ENCODE assay signal across 8 cellular contexts in the genomic region with DNA sequence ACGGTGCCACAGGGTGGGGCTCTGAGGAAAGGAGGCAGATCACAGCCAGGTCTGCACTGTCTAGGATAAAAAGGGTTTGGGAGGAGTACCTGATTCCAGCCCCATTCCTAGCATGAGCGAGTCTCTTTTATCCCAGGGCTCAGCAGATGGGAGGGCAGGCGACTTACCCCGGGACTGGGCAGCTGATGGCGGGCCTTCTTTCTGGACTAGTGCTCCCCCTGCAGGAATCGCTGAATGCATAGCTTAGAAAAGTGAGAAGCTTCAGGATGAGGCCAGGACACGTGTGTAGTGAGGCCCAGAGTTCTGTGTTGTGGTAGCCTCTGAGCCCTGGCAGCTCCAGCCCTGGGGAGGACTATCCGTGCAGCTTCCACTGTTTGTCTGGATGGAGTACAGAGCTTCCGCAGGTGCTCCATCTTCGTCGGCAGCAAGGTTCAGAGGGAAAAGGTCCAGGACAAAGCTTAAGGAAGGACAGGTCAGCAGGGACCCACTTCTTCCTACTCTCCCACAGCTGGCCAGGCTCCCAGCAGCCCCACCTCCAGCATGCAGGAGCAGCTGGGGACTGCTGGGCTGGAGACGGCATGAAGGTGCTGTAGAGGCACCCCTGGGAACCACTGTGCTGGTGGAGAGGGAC. TPM values are rescaled to one million over a fixed set of nuclear protein-coding genes. Genes with fewer than 3 reads are reported as not detected.
DNase-seq lines count a peak whose midpoint lies in the region; ATAC-seq and TF ChIP-seq lines count a peak whose summit lies in the region.

No MANE protein-coding gene starts in this region.

- H3K79me2 ChIP-seq in parathyroid adenoma: no peaks in the 10 kb centered on the region

- DNase-seq in AG08396 (ENCODE audit: low spot score): peak; percentile 73
- DNase-seq in NCI-H2196 treated with DMSO at 0.1 percent for 48 hours (lab: John Stamatoyannopoulos, UW; ENCODE audit: unreplicated experiment): peak; percentile 30
- DNase-seq in activated CD4-positive, alpha-beta T cell treated with anti-CD3 and anti-CD28 coated beads, Interleukin-2, amount 50 U/mL, for 1 hour: peak; percentile 2
- DNase-seq in stimulated activated naive CD4-positive, alpha-beta T cell treated with Interleukin-2 at 50 U/mL for 16 hours (lab: John Stamatoyannopoulos, UW): no peak

- no peak overlapping the region for H3K4me2 ChIP-seq in parathyroid adenoma (ENCODE audit: low read length)

- H3K4me3 ChIP-seq in gastroesophageal sphincter (no peak overlapping the region), parathyroid adenoma (ENCODE audit: low read depth, low read length) (no peak overlapping the region)

- TF ChIP-seq POLR2A in gastroesophageal sphincter (IDR thresholded peaks at IDR 0.05): no peak

- H3K9ac ChIP-seq in parathyroid adenoma: no peak overlapping the region

- H3K4me1 ChIP-seq in gastroesophageal sphincter: no peaks in the 10 kb centered on the region
- H3K4me1 ChIP-seq in parathyroid adenoma: no peaks in the 10 kb centered on the region

- H3K36me3 ChIP-seq in gastroesophageal sphincter: no peaks in the 10 kb centered on the region
- no peaks in the 10 kb centered on the region for H3K36me3 ChIP-seq in parathyroid adenoma (ENCODE audit: control insufficient read depth, insufficient read depth, low read length)

- TF ChIP-seq EP300 in gastroesophageal sphincter (IDR thresholded peaks at IDR 0.05): no peak

- H3K27ac ChIP-seq in gastroesophageal sphincter: no peak overlapping the region
- no peak overlapping the region for H3K27ac ChIP-seq in parathyroid adenoma

- H3K9me3 ChIP-seq in gastroesophageal sphincter: peaks cover 0 to 8% (median 0%) of the 10 kb centered on the region in 3 donors
- H3K9me3 ChIP-seq in parathyroid adenoma (ENCODE audit: control insufficient read depth, low read length): no peaks in the 10 kb centered on the region

- 13% methylated on average over 1 of the region's 12 CpGs; no CpG with 5 or more reads in 1 of the 2 donors for WGBS in gastroesophageal sphincter (ENCODE audit: low coverage in 1 of 2), 2 donors

- peak; percentile 57 for TF ChIP-seq CTCF in GM12874 (IDR thresholded peaks at IDR 0.05; ENCODE audit: insufficient read depth, low read depth, low read length)
- peak in 3 of 4 experiments; percentile 44 to 61 (median 45) for TF ChIP-seq CTCF in gastroesophageal sphincter (IDR thresholded peaks at IDR 0.05)
- TF ChIP-seq CTCF in parathyroid adenoma (IDR thresholded peaks at IDR 0.05): peak; percentile 18

- ATAC-seq in gastroesophageal sphincter: peak; percentile 50
- no peak for ATAC-seq in GM19455 (IDR thresholded peaks at IDR 0.05; ENCODE audit: unreplicated experiment)

- no peak overlapping the region for H2AFZ ChIP-seq in parathyroid adenoma

- peaks cover 35% of the 10 kb centered on the region for H3K27me3 ChIP-seq in gastroesophageal sphincter
- no peaks in the 10 kb centered on the region for H3K27me3 ChIP-seq in parathyroid adenoma (ENCODE audit: control insufficient read depth, insufficient read depth, low read length)

RNA-seq across cellular contexts. Expression of a gene that starts 30.4 kb away (rescaled TPM):
- total RNA-seq in gastroesophageal sphincter: 10 to 100 TPM; 19.7 to 26.5 (median 25.5) TPM

RNA-seq across cellular contexts. Expression of a gene that starts 37.2 kb away (rescaled TPM):
- 1 to 10 TPM; 2.8 to 9.7 (median 7.5) TPM for total RNA-seq in gastroesophageal sphincter
